Comparison of ENCODE assay signal across 15 cellular contexts in genomic region chr1:220732137-220732536, GRCh38. TPM values are rescaled to one million over a fixed set of nuclear protein-coding genes. Genes with fewer than 3 reads are reported as not detected.
A peak's percentile ranks its signal among the peaks of the same experiment; 100 is the strongest.
DNase-seq lines count a peak whose midpoint lies in the region; ATAC-seq and TF ChIP-seq lines count a peak whose summit lies in the region.
"Had no signal": no experiment of that assay in that cellular context is flagged by ENCODE, and none has a peak within 500 bp of the region (broad histone marks: within the 10 kb centered on the region; RNA-seq: fewer than 3 reads in every experiment).

No MANE protein-coding gene starts in this region.

- no peak for ATAC-seq in HCT116
- peak; percentile 14 for ATAC-seq in left ventricle myocardium superior
- no peak for ATAC-seq in GM21528 (IDR thresholded peaks at IDR 0.05; ENCODE audit: low FRiP score, unreplicated experiment)
- ATAC-seq in omental fat pad (ENCODE audit: low FRiP score): no peak
- ATAC-seq: stimulated activated effector memory CD8-positive, alpha-beta T cell treated with anti-CD3 and anti-CD28 coated beads, Interleukin-12 subunit alpha, Interleukin-12 subunit beta, amount 100 ng/mL, for 72 hours had no signal

- no peak for TF ChIP-seq RAD21 in HCT116 (IDR thresholded peaks at IDR 0.05; ENCODE audit: low read depth)

- BruUV-seq in HCT116 (replicated peaks; lab: Mats Ljungman, UMichigan): no TSS peak

- WGBS in spleen, 5 donors: 37 to 71% (median 57%) methylated on average over 3 of the region's 3 CpGs

- intact Hi-C loops in HCT116 (cut with micrococcal nuclease) (no loop called here), left ventricle myocardium superior (cut with micrococcal nuclease) (loop anchor here (5.0 kb wide), 1 partner anchor 40 kb away; the partner anchor contains the start of gene C1orf115), spleen (cut with DNase I; ENCODE audit: low total_unique reads) (no loop called here)

- H3K4me3 ChIP-seq in HCT116 (replicated peaks in 1 of 2; ENCODE audit: low read depth in 1 of 2, low read length in 2 of 2) (no peak overlapping the region), spleen (no peak overlapping the region), H7 (ENCODE audit: insufficient read depth, low read depth, low read length) (no peak overlapping the region)

- no peaks in the 10 kb centered on the region for H3K79me2 ChIP-seq in HCT116 (ENCODE audit: insufficient read depth, low read length)

- POLR2A ChIA-PET in HCT116 (lab: Charles Lee): interaction anchor here (2.1 kb wide), 1 partner anchor 16 kb away, joined by 10 read pairs; the partner anchor contains the start of gene MTARC2

- no peak for DNase-seq in HCT116 (ENCODE audit: low read depth, low spot score)
- no peak for DNase-seq in left ventricle myocardium superior
- no peak for DNase-seq in spleen
- no peak for DNase-seq in H7
- DNase-seq in omental fat pad (ENCODE audit: low spot score): no peak
- DNase-seq: activated CD4-positive, alpha-beta T cell treated with anti-CD3 and anti-CD28 coated beads, Interleukin-2, amount 10 ng/mL, durations not matched to agents 24 days and 14 days; activated gamma-delta T cell treated with Interleukin-2 at 50 U/mL for 16 hours; central memory CD4-positive, alpha-beta T cell; NCI-H1417 treated with DMSO at 0.1 percent for 48 hours; NK-92 treated with Interleukin-12 subunit alpha and Interleukin-12 subunit beta, amount 100 ng/mL, for 24 hours; nucleus accumbens; stimulated activated CD4-positive, alpha-beta T cell treated with anti-CD3 and anti-CD28 coated beads, Interleukin-1b, Interleukin-23, amount 100 ng/mL, for 48 hours had no signal

- peak overlapping the region; percentile 82; the same call in 1 of the 2 replicates for H3K4me2 ChIP-seq in HCT116 (ENCODE audit: low read length)

- CTCF ChIA-PET in HCT116 (lab: Charles Lee): interaction anchor here (1.8 kb wide), 1 partner anchor 41 kb away, joined by 10 read pairs; the partner anchor contains the start of gene C1orf115

- H3K27ac ChIP-seq in HCT116 (ENCODE audit: low read depth, low read length) (no peak overlapping the region), VCaP (peak overlapping the region; percentile 96), spleen (peak overlapping the region; percentile 60 to 83 (median 78))

- H3K9me2 ChIP-seq in HCT116 (ENCODE audit: insufficient read depth): no peaks in the 10 kb centered on the region

- no peak for TF ChIP-seq POLR2A in HCT116 (IDR thresholded peaks at IDR 0.05; ENCODE audit: borderline replicate concordance, extremely low read depth, insufficient read depth, insufficient read length)
- no peak for TF ChIP-seq POLR2A in spleen (IDR thresholded peaks at IDR 0.05)

- H3K36me3 ChIP-seq in HCT116 (ENCODE audit: control insufficient read depth in 1 of 2, insufficient read depth in 2 of 2, low read length in 2 of 2): no peaks in the 10 kb centered on the region
- H3K36me3 ChIP-seq in spleen: no peaks in the 10 kb centered on the region
- H3K36me3 ChIP-seq in H7 (replicated peaks; ENCODE audit: control insufficient read depth, insufficient read depth, low read length): no peaks in the 10 kb centered on the region

- TF ChIP-seq CTCF in HCT116 (IDR thresholded peaks at IDR 0.05 in 2 of 3, conservative IDR thresholded peaks at IDR 0.05 in 1 of 3; ENCODE audit: borderline replicate concordance in 1 of 3, insufficient read depth in 1 of 3, low read depth in 2 of 3, low read length in 2 of 3) (no peak), VCaP (conservative IDR thresholded peaks at IDR 0.05) (no peak), spleen (IDR thresholded peaks at IDR 0.05 in 8 of 11, conservative IDR thresholded peaks at IDR 0.05 in 3 of 11) (no peak), omental fat pad (IDR thresholded peaks at IDR 0.05) (no peak)

- H4K20me1 ChIP-seq in HCT116 (ENCODE audit: insufficient read depth): no peaks in the 10 kb centered on the region

- H3K9me3 ChIP-seq in HCT116 (ENCODE audit: control insufficient read depth in 1 of 2, insufficient read depth in 1 of 2, low read depth in 1 of 2, low read length in 2 of 2): no peaks in the 10 kb centered on the region
- no peaks in the 10 kb centered on the region for H3K9me3 ChIP-seq in spleen

- RAD21 ChIA-PET in HCT116 (lab: Charles Lee; ENCODE audit: low non-redundant PET in 1 of 2, low total read pairs in 2 of 2, uncharacterized antibody in 2 of 2, unreplicated experiment in 2 of 2): no interaction called here

- no peak overlapping the region for H3K9ac ChIP-seq in HCT116 (ENCODE audit: low read length)

- H3K27me3 ChIP-seq in HCT116 (ENCODE audit: insufficient read depth, low read length) (no peaks in the 10 kb centered on the region), spleen (replicated peaks in 1 of 7) (no peaks in the 10 kb centered on the region), H7 (ENCODE audit: control insufficient read depth, insufficient read depth, low read length) (no peaks in the 10 kb centered on the region)

- no peak overlapping the region for H2AFZ ChIP-seq in HCT116 (ENCODE audit: low read depth, low read length, poor library complexity, severe bottlenecking)

- H3K4me1 ChIP-seq in HCT116 (ENCODE audit: control insufficient read depth in 1 of 2, insufficient read depth in 2 of 2, low read length in 2 of 2) (peaks cover 11 to 27% of the 10 kb centered on the region in 2 experiments), spleen (peaks cover 8 to 21% (median 13%) of the 10 kb centered on the region in 6 donors)

TF ChIP-seq in HCT116, 20 proteins besides CTCF, POLR2A, EP300 and RAD21:
- TF ChIP-seq ZFX (IDR thresholded peaks at IDR 0.05) (no peak), FOSL1 (IDR thresholded peaks at IDR 0.05; ENCODE audit: low read depth) (no peak), ELF1 (IDR thresholded peaks at IDR 0.05; ENCODE audit: borderline replicate concordance, low read depth) (no peak), YY1 (IDR thresholded peaks at IDR 0.05; ENCODE audit: extremely low read depth, insufficient replicate concordance, low read depth, low read length) (no peak), EZH2phosphoT487 (IDR thresholded peaks at IDR 0.05; ENCODE audit: borderline replicate concordance) (no peak)

RNA-seq across cellular contexts. Expression of gene MTARC2, which starts 16.0 kb away (rescaled TPM):
- total RNA-seq in HCT116 (2021; ENCODE audit: unreplicated experiment) (16.6 TPM), left ventricle myocardium superior (24.9 TPM), spleen (10 to 100 TPM; 14.0 to 27.2 (median 16.3) TPM), omental fat pad (10 to 100 TPM; 15.7 to 31.6 (median 26.7) TPM)
- 10.3 and 12.9 TPM in 2 replicates for polyA plus RNA-seq in HCT116 (2012)
- polyA plus RNA-seq in spleen: 1 to 10 TPM; 4.8 to 8.3 (median 6.1) TPM
- total RNA-seq in H7 (2014; rRNA removed; shearing (Covaris generic)): 12.2 and 13.0 TPM in 2 replicates
- total RNA-seq: activated CD4-positive, alpha-beta T cell treated with anti-CD3 and anti-CD28 coated beads, Interleukin-2, amount 10 ng/mL, durations not matched to agents 24 days and 14 days had no signal

RNA-seq across cellular contexts. Expression of gene C1orf115, which starts 42.0 kb away (rescaled TPM):
- 16.8 TPM for total RNA-seq in HCT116 (2021; ENCODE audit: unreplicated experiment)
- polyA plus RNA-seq in HCT116 (2012): 13.1 and 15.0 TPM in 2 replicates
- total RNA-seq in left ventricle myocardium superior: 22.7 TPM
- total RNA-seq in spleen: 10 to 100 TPM; 26.7 to 80.0 (median 51.5) TPM
- polyA plus RNA-seq in spleen: 10 to 100 TPM; 14.3 to 58.6 (median 15.5) TPM
- 4.2 and 5.8 TPM in 2 replicates for total RNA-seq in H7 (2014; rRNA removed; shearing (Covaris generic))
- 10 to 100 TPM; 27.4 to 63.0 (median 38.9) TPM for total RNA-seq in omental fat pad

RNA-seq across cellular contexts. Expression of gene MTARC1, which starts 54.6 kb away (rescaled TPM):
- 26.5 TPM for total RNA-seq in HCT116 (2021; ENCODE audit: unreplicated experiment)
- 7.6 and 10.2 TPM in 2 replicates for polyA plus RNA-seq in HCT116 (2012)
- total RNA-seq in left ventricle myocardium superior: 3.5 TPM
- total RNA-seq in spleen: 10 to 100 TPM in 4 of 7 donors, 1 to 10 TPM in 3; 4.6 to 17.3 (median 10.1) TPM
- polyA plus RNA-seq in spleen: 1 to 10 TPM; 3.2 to 6.0 (median 3.4) TPM
- 28.6 and 31.2 TPM in 2 replicates for total RNA-seq in H7 (2014; rRNA removed; shearing (Covaris generic))
- total RNA-seq in omental fat pad: 100 to 1,000 TPM in 3 of 4 donors, 10 to 100 TPM in 1; 87.2 to 394 (median 192) TPM
- total RNA-seq: activated CD4-positive, alpha-beta T cell treated with anti-CD3 and anti-CD28 coated beads, Interleukin-2, amount 10 ng/mL, durations not matched to agents 24 days and 14 days had no signal
